Comparison of ENCODE assay signal across 24 cellular contexts in the genomic region with DNA sequence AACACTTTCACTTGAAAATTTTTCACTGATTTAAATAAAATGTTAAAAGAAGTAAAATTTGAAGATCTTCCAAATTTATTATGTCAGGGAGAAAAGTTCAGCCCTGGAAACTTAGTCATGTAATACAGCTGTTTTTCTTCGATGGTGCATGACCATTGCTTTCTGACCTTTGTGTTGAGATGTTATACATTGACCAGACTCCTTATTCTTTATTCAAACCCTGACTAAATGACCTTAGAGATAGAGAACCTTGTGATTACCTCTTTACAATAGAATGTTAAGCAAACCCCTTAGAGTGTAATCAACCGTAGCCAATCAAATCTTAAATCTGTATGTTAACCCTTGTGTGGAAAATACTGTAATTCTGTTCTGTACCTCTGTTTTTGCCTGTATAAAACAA. TPM values are rescaled to one million over a fixed set of nuclear protein-coding genes. Genes with fewer than 3 reads are reported as not detected.
A peak's percentile ranks its signal among the peaks of the same experiment; 100 is the strongest.
DNase-seq lines count a peak whose midpoint lies in the region; FAIRE-seq and TF ChIP-seq lines count a peak whose summit lies in the region.
"Had no signal": no experiment of that assay in that cellular context is flagged by ENCODE, and none has a peak within 500 bp of the region (broad histone marks: within the 10 kb centered on the region; RNA-seq: fewer than 3 reads in every experiment).

No MANE protein-coding gene starts in this region.

- no peak overlapping the region for H3K4me3 Mint-ChIP-seq in progenitor cell of endocrine pancreas (ENCODE audit: low read depth)
- H3K4me3 Mint-ChIP-seq: CD4-positive, alpha-beta T cell; GM23338; H9 had no signal

- H3K36me3 Mint-ChIP-seq in progenitor cell of endocrine pancreas (ENCODE audit: insufficient read depth), result peaks cover 5% of the 10 kb centered on the region

- peaks cover 21% of the 10 kb centered on the region for H3K4me1 Mint-ChIP-seq in progenitor cell of endocrine pancreas (ENCODE audit: low read depth)

- H3K27ac Mint-ChIP-seq in progenitor cell of endocrine pancreas, result peak overlapping the region; percentile 51
- H3K27ac Mint-ChIP-seq: CD4-positive, alpha-beta T cell; GM23338 had no signal

- H3K9me3 Mint-ChIP-seq in progenitor cell of endocrine pancreas (ENCODE audit: low read depth), result peaks cover 12% of the 10 kb centered on the region

- no peaks in the 10 kb centered on the region for H3K27me3 Mint-ChIP-seq in progenitor cell of endocrine pancreas
- H3K27me3 Mint-ChIP-seq: CD4-positive, alpha-beta T cell had no signal

- DNase-seq in RCC 7860 (ENCODE audit: low spot score), result peak; percentile 82
- DNase-seq in fibroblast of the aortic adventitia (ENCODE audit: low read depth), result peak; percentile 30
- peak; percentile 87 for DNase-seq in kidney tubule cell (ENCODE audit: low spot score)
- DNase-seq in progenitor cell of endocrine pancreas (ENCODE audit: low spot score, unreplicated experiment), result no peak
- no peak for DNase-seq in stimulated activated CD4-positive, alpha-beta T cell treated with anti-CD3 and anti-CD28 coated beads, Interleukin-4, amount 100 ng/mL, for 4 hours
- DNase-seq in activated gamma-delta T cell treated with Interleukin-2 at 50 U/mL for 16 hours, result no peak
- no peak for DNase-seq in NCI-H128 (lab: John Stamatoyannopoulos, UW; ENCODE audit: unreplicated experiment)
- DNase-seq: CD4-positive, alpha-beta T cell; DMS53; H9; Karpas-422; NCI-H1092; NCI-H146; NCI-H2029; NCI-H510A; NCI-H69; SHP77 treated with DMSO at 0.1 percent for 48 hours had no signal

- H3K4me3 ChIP-seq in fibroblast of the aortic adventitia (ENCODE audit: low read depth, low read length), result no peak overlapping the region
- H3K4me3 ChIP-seq: BLaER1 treated with 17β-estradiol and CSF1 and Interleukin-3, amounts not matched to agents 10 nM and 100 nM; GM23338 had no signal

- no peak for TF ChIP-seq CTCF in fibroblast of the aortic adventitia (IDR thresholded peaks at IDR 0.05; ENCODE audit: insufficient read depth, low read length)
- no peak for TF ChIP-seq CTCF in progenitor cell of endocrine pancreas (IDR thresholded peaks at IDR 0.05; ENCODE audit: unreplicated experiment)

- peak; percentile 98 for FAIRE-seq in RCC 7860 (lab: Jason Lieb, UNC)
- FAIRE-seq: A204.1, GM18507 had no signal

RNA-seq across cellular contexts. Expression of a gene that starts 34.5 kb away (rescaled TPM):
- total RNA-seq in fibroblast of the aortic adventitia (ENCODE audit: low replicate concordance) (0.18 TPM in 1 of 2 replicates, not detected in the other), progenitor cell of endocrine pancreas (not detected in 2 replicates)
- total RNA-seq: CD4-positive, alpha-beta T cell; Daoy; G401; GM23338; H9; HT-29 had no signal

RNA-seq across cellular contexts. Expression of a gene that starts 34.6 kb away (rescaled TPM):
- total RNA-seq in fibroblast of the aortic adventitia (ENCODE audit: low replicate concordance), result not detected in 2 replicates
- total RNA-seq in progenitor cell of endocrine pancreas, result 0.29 and 0.36 TPM in 2 replicates
- total RNA-seq: CD4-positive, alpha-beta T cell; Daoy; G401; GM23338; H9; HT-29 had no signal

Comparison
In these comparisons a context has a peak if more than half of its experiments do, and no peak if none do; other contexts are left out.
1. DNase-seq: peak in RCC 7860 (single experiment), fibroblast of the aortic adventitia (single experiment) and kidney tubule cell (single experiment); none in progenitor cell of endocrine pancreas (single experiment), stimulated activated CD4-positive, alpha-beta T cell treated with anti-CD3 and anti-CD28 coated beads, Interleukin-4, amount 100 ng/mL, for 4 hours (0 of 2), activated gamma-delta T cell treated with Interleukin-2 at 50 U/mL for 16 hours (single experiment) and NCI-H128 (single experiment).